Comparison of ENCODE assay signal across 1 cellular context in the genomic region with DNA sequence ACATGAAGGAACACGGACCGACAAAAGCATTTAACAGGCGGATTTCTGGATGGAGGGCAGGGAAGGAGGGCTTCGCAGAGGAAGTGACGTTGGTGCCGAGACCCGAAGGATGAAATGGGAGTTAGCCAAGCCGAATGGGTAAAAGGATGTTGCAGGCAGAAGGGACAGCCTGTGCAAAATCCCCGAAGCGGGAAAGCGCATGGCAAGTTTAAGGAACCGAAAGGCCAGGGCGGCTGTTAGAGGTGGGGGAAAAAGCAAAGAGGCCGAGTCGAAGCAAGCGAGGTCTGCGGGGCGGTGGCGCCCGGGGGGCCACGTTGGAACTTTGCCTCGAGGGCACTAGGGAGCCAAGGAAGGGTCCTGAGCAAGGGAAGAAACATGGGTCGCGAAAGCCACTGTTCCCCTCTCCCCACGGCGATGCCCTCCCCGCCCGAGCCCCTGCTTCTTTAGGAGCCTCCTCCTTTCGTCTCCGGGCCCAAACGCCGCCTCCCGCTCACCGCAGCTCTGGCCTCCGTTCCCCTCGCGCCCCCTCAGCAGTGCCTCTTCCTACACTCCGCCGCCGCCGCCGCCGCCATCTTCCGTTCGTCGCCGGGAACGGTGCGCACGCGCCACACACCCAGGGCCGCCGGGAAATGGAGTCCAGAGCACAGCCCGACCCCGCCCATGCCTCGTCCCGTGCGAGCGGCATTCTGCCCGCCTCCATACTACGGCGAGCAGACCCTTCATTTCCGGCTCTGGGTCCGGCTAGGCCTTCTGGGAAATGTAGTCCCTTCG.
TF ChIP-seq lines count a peak whose summit lies in the region.

SYMPK (minus strand) TSS at position 584 of the 771 bp plus-strand sequence. CDS start 8,652 bp downstream, outside the sequence.

TF ChIP-seq in HepG2, 621 proteins besides CTCF, POLR2A, EP300 and RAD21 (continued from another document and continues in another):
- TF ChIP-seq, protein P1, sequence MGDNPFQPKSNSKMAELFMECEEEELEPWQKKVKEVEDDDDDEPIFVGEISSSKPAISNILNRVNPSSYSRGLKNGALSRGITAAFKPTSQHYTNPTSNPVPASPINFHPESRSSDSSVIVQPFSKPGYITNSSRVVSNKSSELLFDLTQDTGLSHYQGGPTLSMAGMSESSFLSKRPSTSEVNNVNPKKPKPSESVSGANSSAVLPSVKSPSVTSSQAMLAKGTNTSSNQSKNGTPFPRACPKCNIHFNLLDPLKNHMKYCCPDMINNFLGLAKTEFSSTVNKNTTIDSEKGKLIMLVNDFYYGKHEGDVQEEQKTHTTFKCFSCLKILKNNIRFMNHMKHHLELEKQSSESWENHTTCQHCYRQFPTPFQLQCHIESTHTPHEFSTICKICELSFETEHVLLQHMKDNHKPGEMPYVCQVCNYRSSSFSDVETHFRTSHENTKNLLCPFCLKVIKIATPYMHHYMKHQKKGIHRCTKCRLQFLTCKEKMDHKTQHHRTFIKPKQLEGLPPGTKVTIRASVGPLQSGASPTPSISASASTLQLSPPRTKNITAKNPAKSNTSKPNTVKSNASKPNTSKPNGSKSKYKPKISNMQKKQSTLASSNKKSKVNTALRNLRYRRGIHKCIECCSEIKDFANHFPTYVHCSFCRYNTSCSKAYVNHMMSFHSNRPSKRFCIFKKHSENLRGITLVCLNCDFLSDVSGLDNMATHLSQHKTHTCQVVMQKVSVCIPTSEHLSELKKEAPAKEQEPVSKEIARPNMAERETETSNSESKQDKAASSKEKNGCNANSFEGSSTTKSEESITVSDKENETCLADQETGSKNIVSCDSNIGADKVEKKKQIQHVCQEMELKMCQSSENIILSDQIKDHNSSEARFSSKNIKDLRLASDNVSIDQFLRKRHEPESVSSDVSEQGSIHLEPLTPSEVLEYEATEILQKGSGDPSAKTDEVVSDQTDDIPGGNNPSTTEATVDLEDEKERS (CRISPR knock-in tag; IDR thresholded peaks at IDR 0.05) = no peak; the same call in 1 of the 2 replicates
- TF ChIP-seq ZNF558 (CRISPR knock-in tag; IDR thresholded peaks at IDR 0.05; ENCODE audit: borderline replicate concordance) (no peak), THAP9 (CRISPR knock-in tag; IDR thresholded peaks at IDR 0.05; ENCODE audit: borderline replicate concordance) (peak; percentile 96), NCOA2 (CRISPR knock-in tag; IDR thresholded peaks at IDR 0.05) (0 out of 2 replicates have a peak, but pooled peaks have one; percentile 23), FOXC1 (CRISPR knock-in tag; IDR thresholded peaks at IDR 0.05; ENCODE audit: borderline replicate concordance) (peak; percentile 92), MAFF (IDR thresholded peaks at IDR 0.05; ENCODE audit: low read depth, low read length) (no peak), NR1H2 (CRISPR knock-in tag; IDR thresholded peaks at IDR 0.05; ENCODE audit: borderline replicate concordance, low read depth) (no peak), ZFP36 (IDR thresholded peaks at IDR 0.05; ENCODE audit: borderline replicate concordance, low read depth, low read length, partially characterized antibody) (no peak), DMAP1 (CRISPR knock-in tag; IDR thresholded peaks at IDR 0.05) (peak; percentile 71; the same call in 1 of the 2 replicates), ZNF282 (IDR thresholded peaks at IDR 0.05; ENCODE audit: partially characterized antibody) (no peak), ZKSCAN5 (CRISPR knock-in tag; IDR thresholded peaks at IDR 0.05) (no peak), ZBTB46 (CRISPR knock-in tag; IDR thresholded peaks at IDR 0.05; ENCODE audit: borderline replicate concordance) (no peak), KIAA2018 (CRISPR knock-in tag; IDR thresholded peaks at IDR 0.05; ENCODE audit: borderline replicate concordance) (no peak), FOXP4 (CRISPR knock-in tag; IDR thresholded peaks at IDR 0.05) (0 out of 2 replicates have a peak, but pooled peaks have one; percentile 8), HNRNPUL1 (IDR thresholded peaks at IDR 0.05; ENCODE audit: low read depth, low read length) (no peak), ZNF225 (CRISPR knock-in tag; IDR thresholded peaks at IDR 0.05) (0 out of 2 replicates have a peak, but pooled peaks have one; percentile 73), ADNP (CRISPR knock-in tag; IDR thresholded peaks at IDR 0.05) (no peak), ELF4 (CRISPR knock-in tag; IDR thresholded peaks at IDR 0.05; ENCODE audit: borderline replicate concordance) (peak; percentile 95; the same call in 1 of the 2 replicates), SATB2 (CRISPR knock-in tag; IDR thresholded peaks at IDR 0.05) (no peak), ERF (CRISPR knock-in tag; IDR thresholded peaks at IDR 0.05) (peak; percentile 64), PRMT3 (CRISPR knock-in tag; IDR thresholded peaks at IDR 0.05; ENCODE audit: borderline replicate concordance, low read depth) (no peak), ZNF891 (CRISPR knock-in tag; IDR thresholded peaks at IDR 0.05) (no peak; the same call in 1 of the 2 replicates), ZNF816 (CRISPR knock-in tag; IDR thresholded peaks at IDR 0.05; ENCODE audit: borderline replicate concordance) (no peak), ZNF367 (CRISPR knock-in tag; IDR thresholded peaks at IDR 0.05; ENCODE audit: borderline replicate concordance) (no peak), ZNF841 (CRISPR knock-in tag; IDR thresholded peaks at IDR 0.05; ENCODE audit: borderline replicate concordance) (no peak), REL (CRISPR knock-in tag; conservative IDR thresholded peaks at IDR 0.05) (no peak), DNMT1 (CRISPR knock-in tag; IDR thresholded peaks at IDR 0.05) (no peak)
- TF ChIP-seq, protein P2, sequence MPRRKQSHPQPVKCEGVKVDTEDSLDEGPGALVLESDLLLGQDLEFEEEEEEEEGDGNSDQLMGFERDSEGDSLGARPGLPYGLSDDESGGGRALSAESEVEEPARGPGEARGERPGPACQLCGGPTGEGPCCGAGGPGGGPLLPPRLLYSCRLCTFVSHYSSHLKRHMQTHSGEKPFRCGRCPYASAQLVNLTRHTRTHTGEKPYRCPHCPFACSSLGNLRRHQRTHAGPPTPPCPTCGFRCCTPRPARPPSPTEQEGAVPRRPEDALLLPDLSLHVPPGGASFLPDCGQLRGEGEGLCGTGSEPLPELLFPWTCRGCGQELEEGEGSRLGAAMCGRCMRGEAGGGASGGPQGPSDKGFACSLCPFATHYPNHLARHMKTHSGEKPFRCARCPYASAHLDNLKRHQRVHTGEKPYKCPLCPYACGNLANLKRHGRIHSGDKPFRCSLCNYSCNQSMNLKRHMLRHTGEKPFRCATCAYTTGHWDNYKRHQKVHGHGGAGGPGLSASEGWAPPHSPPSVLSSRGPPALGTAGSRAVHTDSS (CRISPR knock-in tag; conservative IDR thresholded peaks at IDR 0.05) = no peak
- TF ChIP-seq, protein P3, sequence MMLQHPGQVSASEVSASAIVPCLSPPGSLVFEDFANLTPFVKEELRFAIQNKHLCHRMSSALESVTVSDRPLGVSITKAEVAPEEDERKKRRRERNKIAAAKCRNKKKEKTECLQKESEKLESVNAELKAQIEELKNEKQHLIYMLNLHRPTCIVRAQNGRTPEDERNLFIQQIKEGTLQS (CRISPR knock-in tag; IDR thresholded peaks at IDR 0.05) = no peak
